8 cellular contexts compared by ENCODE assay signal in genomic region chr14:100240725-100241032, GRCh38. TPM values are rescaled to one million over a fixed set of nuclear protein-coding genes. Genes with fewer than 3 reads are reported as not detected.
DNase-seq lines count a peak whose midpoint lies in the region; ATAC-seq, FAIRE-seq and TF ChIP-seq lines count a peak whose summit lies in the region.

No MANE protein-coding gene starts in this region.

- H3K4me3 Mint-ChIP-seq in CD4-positive, CD25-positive, alpha-beta regulatory T cell = peak overlapping the region; percentile 93 to 99 (median 96)

- H3K4me1 ChIP-seq in CD4-positive, CD25-positive, alpha-beta regulatory T cell (ENCODE audit: control insufficient read depth, insufficient read depth, low read length, poor library complexity, severe bottlenecking) = peaks cover 70% of the 10 kb centered on the region
- H3K4me1 ChIP-seq in PC-3 (ENCODE audit: insufficient read depth, low read length) = peaks cover 23% of the 10 kb centered on the region
- H3K4me1 ChIP-seq in endothelial cell of umbilical vein (ENCODE audit: control insufficient read depth, extremely low read depth, insufficient read depth, low read length) = peaks cover 22% of the 10 kb centered on the region
- peaks cover 24% of the 10 kb centered on the region for H3K4me1 ChIP-seq in osteoblast (ENCODE audit: insufficient read depth, low read length)

- TF ChIP-seq CTCF in PC-3 (conservative IDR thresholded peaks at IDR 0.05; ENCODE audit: low read depth, low read length) = no peak
- TF ChIP-seq CTCF in endothelial cell of umbilical vein (IDR thresholded peaks at IDR 0.05; ENCODE audit: extremely low read depth in 1 of 2, insufficient read depth in 1 of 2, low read depth in 1 of 2, low read length in 2 of 2) = no peak
- TF ChIP-seq CTCF in osteoblast (IDR thresholded peaks at IDR 0.05; ENCODE audit: extremely low read depth, low read depth, low read length) = no peak

- no TSS peak for BruUV-seq in PC-3 (replicated peaks; lab: Mats Ljungman, UMichigan)
- BruUV-seq in endothelial cell of umbilical vein (replicated peaks; lab: Mats Ljungman, UMichigan) = no TSS peak

- dilution Hi-C loops in endothelial cell of umbilical vein (cut with MboI; ENCODE audit: extremely low pct_ligation_motif_present, low sequenced_read_pairs) = no loop called here

- peaks cover 36 to 70% (median 45%) of the 10 kb centered on the region in 4 donors for H3K4me1 Mint-ChIP-seq in CD4-positive, CD25-positive, alpha-beta regulatory T cell

- H3K27me3 ChIP-seq in CD4-positive, CD25-positive, alpha-beta regulatory T cell (ENCODE audit: control insufficient read depth, insufficient read depth, low read length) = no peaks in the 10 kb centered on the region
- H3K27me3 ChIP-seq in PC-3 (ENCODE audit: low read length) = no peaks in the 10 kb centered on the region
- no peaks in the 10 kb centered on the region for H3K27me3 ChIP-seq in endothelial cell of umbilical vein (ENCODE audit: control insufficient read depth in 2 of 2, insufficient read depth in 2 of 2, low read length in 2 of 2)
- no peaks in the 10 kb centered on the region for H3K27me3 ChIP-seq in osteoblast (ENCODE audit: insufficient read depth, low read length)

- peak overlapping the region; percentile 68 for H3K9ac ChIP-seq in PC-3 (ENCODE audit: low read length)
- H3K9ac ChIP-seq in endothelial cell of umbilical vein (replicated peaks; ENCODE audit: extremely low read depth, insufficient read depth, low read length) = peak overlapping the region; percentile 40

- DNase-seq in CD4-positive, CD25-positive, alpha-beta regulatory T cell = no peak
- DNase-seq in PC-3 = no peak
- DNase-seq in endothelial cell of umbilical vein (ENCODE audit: low read depth, low spot score) = no peak
- DNase-seq in osteoblast (ENCODE audit: insufficient read length, low spot score, missing footprints) = no peak
- no peak for DNase-seq in H54 (ENCODE audit: insufficient read length, low spot score)
- no peak for DNase-seq in amygdala (lab: John Stamatoyannopoulos, UW)
- no peak for DNase-seq in NCI-H128 (lab: John Stamatoyannopoulos, UW; ENCODE audit: unreplicated experiment)

- POLR2A ChIA-PET in PC-3 (lab: Charles Lee; ENCODE audit: unreplicated experiment) (interaction anchor here (0.6 kb wide), 2 partner anchors 69 to 119 kb away, joined by 3 read pairs; no protein-coding TSS in a partner anchor), endothelial cell of umbilical vein (lab: Charles Lee) (no interaction called here)

- H3K9me3 Mint-ChIP-seq in CD4-positive, CD25-positive, alpha-beta regulatory T cell = no peaks in the 10 kb centered on the region

- intact Hi-C loops in PC-3 (cut with micrococcal nuclease) (loop anchor here (2.0 kb wide), 1 partner anchor 136 kb away; the partner anchor contains the start of gene WDR25), endothelial cell of umbilical vein (cut with micrococcal nuclease) (loop anchor here (1.0 to 2.0 kb wide), 5 partner anchors 45 to 760 kb away; partner anchors contain the start of genes CCNK, SETD3 and WDR25)

- peak overlapping the region; percentile 90 to 96 (median 91) for H3K27ac Mint-ChIP-seq in CD4-positive, CD25-positive, alpha-beta regulatory T cell

- H4K20me1 ChIP-seq in PC-3 (ENCODE audit: low read length) (peaks cover 51% of the 10 kb centered on the region), endothelial cell of umbilical vein (replicated peaks; ENCODE audit: control insufficient read depth, extremely low read depth, insufficient read depth, low read length) (peaks cover 11% of the 10 kb centered on the region), osteoblast (ENCODE audit: insufficient read depth, low read length) (peaks cover 48% of the 10 kb centered on the region)

- H3K79me2 ChIP-seq in PC-3 (ENCODE audit: low read length) = peaks cover 88% of the 10 kb centered on the region
- peaks cover 88% of the 10 kb centered on the region for H3K79me2 ChIP-seq in endothelial cell of umbilical vein (ENCODE audit: control insufficient read depth, insufficient read depth, low read length)
- peaks cover 82% of the 10 kb centered on the region for H3K79me2 ChIP-seq in osteoblast (ENCODE audit: insufficient read depth, low read length)

- no peaks in the 10 kb centered on the region for H3K9me3 ChIP-seq in CD4-positive, CD25-positive, alpha-beta regulatory T cell (ENCODE audit: control insufficient read depth in 2 of 2, low read length in 2 of 2)
- no peaks in the 10 kb centered on the region for H3K9me3 ChIP-seq in PC-3 (ENCODE audit: low read length)
- H3K9me3 ChIP-seq in endothelial cell of umbilical vein (replicated peaks; ENCODE audit: control insufficient read depth, insufficient read depth, low read length) = no peaks in the 10 kb centered on the region
- no peaks in the 10 kb centered on the region for H3K9me3 ChIP-seq in osteoblast (ENCODE audit: low read depth, low read length)

- H3K9me2 ChIP-seq in PC-3 (replicated peaks; ENCODE audit: low read length) = no peaks in the 10 kb centered on the region

- FAIRE-seq in endothelial cell of umbilical vein (lab: Jason Lieb, UNC) (peak; percentile 70), H54 (lab: Jason Lieb, UNC) (no peak)

- CTCF ChIA-PET in PC-3 (lab: Charles Lee) = interaction anchor here (0.6 to 1.0 kb wide), 2 partner anchors 38 to 62 kb away, joined by 3 to 11 read pairs; no protein-coding TSS in a partner anchor
- CTCF ChIA-PET in endothelial cell of umbilical vein (lab: Charles Lee) = interaction anchor here (1.1 to 2.0 kb wide), 7 partner anchors 11 to 270 kb away, joined by 4 to 8 read pairs (median 5); no protein-coding TSS in a partner anchor

- no peak for ATAC-seq in CD4-positive, CD25-positive, alpha-beta regulatory T cell (ENCODE audit: low read depth in 2 of 2)
- ATAC-seq in PC-3 (no peak), HG02759 (IDR thresholded peaks at IDR 0.05; ENCODE audit: unreplicated experiment) (no peak)

- peaks cover 6% of the 10 kb centered on the region for H3K27me3 Mint-ChIP-seq in CD4-positive, CD25-positive, alpha-beta regulatory T cell

- H2AFZ ChIP-seq in PC-3 (ENCODE audit: low read length) (no peak overlapping the region), endothelial cell of umbilical vein (ENCODE audit: low read depth, low read length) (no peak overlapping the region), osteoblast (ENCODE audit: low read length) (no peak overlapping the region)

- H3K9me1 ChIP-seq in endothelial cell of umbilical vein (replicated peaks; ENCODE audit: control insufficient read depth, extremely low read depth, insufficient read depth, low read length) = no peaks in the 10 kb centered on the region

- H3K36me3 ChIP-seq in CD4-positive, CD25-positive, alpha-beta regulatory T cell (ENCODE audit: control insufficient read depth, insufficient read depth, low read length) = no peaks in the 10 kb centered on the region
- H3K36me3 ChIP-seq in PC-3 (ENCODE audit: low read depth, low read length) (no peaks in the 10 kb centered on the region; the same call in 1 of the 2 replicates), endothelial cell of umbilical vein (ENCODE audit: control insufficient read depth in 2 of 2, extremely low read depth in 1 of 2, insufficient read depth in 2 of 2, low read length in 2 of 2) (no peaks in the 10 kb centered on the region), osteoblast (ENCODE audit: insufficient read depth, low read length) (no peaks in the 10 kb centered on the region)

- H3K4me2 ChIP-seq in PC-3 (ENCODE audit: low read length) (peak overlapping the region; percentile 90), endothelial cell of umbilical vein (ENCODE audit: insufficient read depth, low read length) (peak overlapping the region; percentile 100), osteoblast (ENCODE audit: insufficient read depth, low read length) (peak overlapping the region; percentile 86)

- H3K4me3 ChIP-seq in CD4-positive, CD25-positive, alpha-beta regulatory T cell (ENCODE audit: low read depth, low read length) = peak overlapping the region; percentile 88
- H3K4me3 ChIP-seq in PC-3 (ENCODE audit: low read length) (peak overlapping the region; percentile 83), endothelial cell of umbilical vein (replicated peaks in 1 of 3; ENCODE audit: insufficient read depth in 1 of 3, low read depth in 1 of 3, low read length in 3 of 3) (peak overlapping the region; percentile 72 to 92 (median 84)), osteoblast (ENCODE audit: insufficient read depth, low read length) (peak overlapping the region; percentile 95)

- H3K36me3 Mint-ChIP-seq in CD4-positive, CD25-positive, alpha-beta regulatory T cell = peaks cover 3% of the 10 kb centered on the region

- H3K27ac ChIP-seq in CD4-positive, CD25-positive, alpha-beta regulatory T cell (ENCODE audit: insufficient read depth, low read length, poor library complexity, severe bottlenecking) = peak overlapping the region; percentile 90
- H3K27ac ChIP-seq in PC-3 (ENCODE audit: low read length) (peak overlapping the region; percentile 66), endothelial cell of umbilical vein (ENCODE audit: insufficient read depth, low read depth, low read length) (peak overlapping the region; percentile 51), osteoblast (ENCODE audit: low read depth, low read length) (peak overlapping the region; percentile 93)

- no peaks in the 10 kb centered on the region for H3F3A ChIP-seq in PC-3 (ENCODE audit: low read length, unreplicated experiment)

- TF ChIP-seq POLR2A in endothelial cell of umbilical vein (IDR thresholded peaks at IDR 0.05; ENCODE audit: low read depth, low read length) (no peak), H54 (IDR thresholded peaks at IDR 0.05; ENCODE audit: low read depth, low read length) (no peak)

TF ChIP-seq in endothelial cell of umbilical vein, 7 proteins besides CTCF, POLR2A, EP300 and RAD21 (continues in another document):
- TF ChIP-seq GATA2 (IDR thresholded peaks at IDR 0.05; ENCODE audit: insufficient read depth, insufficient read length, low read depth, low read length) (no peak), MYC (IDR thresholded peaks at IDR 0.05; ENCODE audit: low read depth, low read length) (no peak), FOS (IDR thresholded peaks at IDR 0.05; ENCODE audit: borderline replicate concordance, insufficient read depth, low read length) (no peak), EZH2 (IDR thresholded peaks at IDR 0.05; ENCODE audit: borderline replicate concordance, low read depth, low read length, severe bottlenecking) (no peak), JUN (IDR thresholded peaks at IDR 0.05; ENCODE audit: borderline replicate concordance, insufficient read depth, insufficient read length, low read depth) (no peak)

RNA-seq across cellular contexts. Expression of gene YY1, which starts 1.7 kb away (rescaled TPM):
- 79.4 TPM for total RNA-seq in CD4-positive, CD25-positive, alpha-beta regulatory T cell
- polyA plus RNA-seq in CD4-positive, CD25-positive, alpha-beta regulatory T cell = 10 to 100 TPM; 16.4 to 21.9 (median 19.0) TPM
- 64.1 and 88.4 TPM in 2 replicates for total RNA-seq in PC-3 (2014; rRNA removed)
- total RNA-seq in endothelial cell of umbilical vein = 71.0 and 78.6 TPM in 2 replicates
- polyA plus RNA-seq in endothelial cell of umbilical vein = 18.6 and 23.5 TPM in 2 replicates
- 24.3 and 27.6 TPM in 2 replicates for polyA plus RNA-seq in endothelial cell of umbilical vein (2011; cell fraction: cytosol; rRNA removed)
- polyA plus RNA-seq in endothelial cell of umbilical vein (2011; cell fraction: nucleus; rRNA removed) = 36.4 and 39.8 TPM in 2 replicates
- polyA plus RNA-seq in endothelial cell of umbilical vein (2012) = 42.9 and 57.4 TPM in 2 replicates
- polyA minus RNA-seq in endothelial cell of umbilical vein = 27.8 and 31.4 TPM in 2 replicates
- polyA minus RNA-seq in endothelial cell of umbilical vein (2011; cell fraction: cytosol; rRNA and poly(A)+ RNA removed) = 33.1 TPM
- 22.2 and 27.0 TPM in 2 replicates for polyA minus RNA-seq in endothelial cell of umbilical vein (2011; cell fraction: nucleus; rRNA and poly(A)+ RNA removed)
- total RNA-seq in osteoblast = 45.2 and 47.1 TPM in 2 replicates
